Comparison of ENCODE assay signal across 8 cellular contexts in the genomic region with DNA sequence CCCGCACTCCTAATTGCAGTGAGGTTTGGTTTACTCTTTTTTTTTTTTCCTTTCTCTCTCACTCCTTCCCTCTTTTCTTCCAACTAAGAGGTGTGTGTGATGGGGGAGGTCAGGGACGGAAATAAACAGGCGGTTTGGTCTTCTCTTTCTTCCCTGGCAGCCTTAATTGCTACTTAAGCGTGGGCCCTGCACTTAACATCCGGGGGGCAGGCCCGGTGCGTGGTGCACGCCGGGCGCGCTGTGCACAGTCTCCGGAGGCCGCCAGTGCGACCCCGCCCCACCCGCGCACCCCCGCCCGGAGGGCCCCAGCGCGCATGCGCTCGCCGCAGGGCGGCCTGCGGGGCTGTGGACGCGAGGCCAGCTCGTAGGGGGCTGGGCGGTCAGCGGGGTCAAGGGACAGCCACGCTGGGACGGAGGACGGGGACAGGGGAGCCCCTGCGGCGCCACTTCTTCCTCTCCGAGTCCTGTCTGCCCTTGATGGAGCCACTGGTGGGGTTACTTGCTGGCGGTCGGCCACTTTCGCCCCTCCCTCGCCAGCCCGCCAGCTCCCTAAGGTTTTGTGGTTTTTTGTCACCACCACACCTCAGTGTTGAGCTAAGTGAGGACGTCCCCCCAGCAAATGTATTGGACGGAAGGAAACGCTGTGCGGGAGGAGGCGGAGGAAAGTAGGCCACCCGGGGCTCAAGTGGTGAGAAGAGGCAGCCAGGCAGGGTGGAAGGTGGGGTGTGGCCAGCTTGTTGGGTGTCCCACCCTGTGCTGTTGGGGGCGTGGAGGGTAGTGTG.
DNase-seq lines count a peak whose midpoint lies in the region; ATAC-seq and TF ChIP-seq lines count a peak whose summit lies in the region.

No MANE protein-coding gene starts in this region.

- ATAC-seq in GM21367 (IDR thresholded peaks at IDR 0.05; ENCODE audit: unreplicated experiment) (peak; percentile 52), activated B cell treated with CpG ODN at 0.5 μM for 24 hours (ENCODE audit: low read depth) (peak; percentile 94), left lung (peak; percentile 96)

- H3K9ac ChIP-seq in BLaER1: peak overlapping the region; percentile 65

- H3K4me3 ChIP-seq in BLaER1 (peak overlapping the region; percentile 65), left lung (peak overlapping the region; percentile 28 to 37)

- CTCF ChIA-PET in activated B cell treated with CpG ODN at 0.5 μM for 24 hours (lab: Charles Lee): interaction anchor here (1.9 kb wide), 1 partner anchor 325 kb away, joined by 6 read pairs; no protein-coding TSS in a partner anchor

- no peaks in the 10 kb centered on the region for H3K36me3 Mint-ChIP-seq in activated B cell treated with CpG ODN at 0.5 μM for 24 hours (ENCODE audit: low read depth)

- H3K4me1 Mint-ChIP-seq in activated B cell treated with CpG ODN at 0.5 μM for 24 hours: peaks cover 54% of the 10 kb centered on the region

- TF ChIP-seq CTCF in activated B cell treated with CpG ODN at 0.5 μM for 24 hours (IDR thresholded peaks at IDR 0.05): no peak
- TF ChIP-seq CTCF in left lung (IDR thresholded peaks at IDR 0.05): no peak

- no peaks in the 10 kb centered on the region for H4K20me1 ChIP-seq in BLaER1

- H3K36me3 ChIP-seq in BLaER1 (no peaks in the 10 kb centered on the region), left lung (no peaks in the 10 kb centered on the region)

- H3K27me3 ChIP-seq in BLaER1: no peaks in the 10 kb centered on the region
- H3K27me3 ChIP-seq in left lung: peaks cover 0 to 32% of the 10 kb centered on the region in 2 donors

- H3K27ac ChIP-seq in BLaER1: peak overlapping the region; percentile 73
- peak overlapping the region; percentile 39 to 65 for H3K27ac ChIP-seq in left lung

- H3K4me1 ChIP-seq in BLaER1 (peaks cover 77% of the 10 kb centered on the region), left lung (peaks cover 0 to 14% of the 10 kb centered on the region in 2 donors)

- H3K27ac Mint-ChIP-seq in activated B cell treated with CpG ODN at 0.5 μM for 24 hours: peak overlapping the region; percentile 90

- POLR2A ChIA-PET in activated B cell treated with CpG ODN at 0.5 μM for 24 hours (lab: Charles Lee): interaction anchor here (0.7 to 2.1 kb wide), 4 partner anchors 121 to 914 kb away, joined by 3 to 6 read pairs (median 5); a partner anchor contains a TSS

- H3K9me3 ChIP-seq in BLaER1: peaks cover 3% of the 10 kb centered on the region; the same call in 1 of the 2 replicates
- no peaks in the 10 kb centered on the region for H3K9me3 ChIP-seq in left lung

- peak overlapping the region; percentile 85 for H3K4me3 Mint-ChIP-seq in activated B cell treated with CpG ODN at 0.5 μM for 24 hours

- peaks cover 2% of the 10 kb centered on the region for H3K27me3 Mint-ChIP-seq in activated B cell treated with CpG ODN at 0.5 μM for 24 hours

- DNase-seq in NCI-H1436 (lab: John Stamatoyannopoulos, UW): peak; percentile 95
- peak; percentile 82 for DNase-seq in activated B cell treated with CpG ODN at 0.5 μM for 24 hours
- peak; percentile 77 for DNase-seq in central memory CD4-positive, alpha-beta T cell
- peak; percentile 61 to 88 for DNase-seq in left lung
- DNase-seq in stimulated activated CD4-positive, alpha-beta T cell treated with anti-CD3 and anti-CD28 coated beads, Interleukin-4, amount 100 ng/mL, for 4 hours: peak; percentile 76 to 77
- DNase-seq in D341Med (ENCODE audit: low spot score): no peak

- intact Hi-C loops in activated B cell treated with CpG ODN at 0.5 μM for 24 hours (cut with micrococcal nuclease): loop anchor here (1.0 to 5.0 kb wide), 4 partner anchors 120 to 236 kb away; a partner anchor contains a TSS
- intact Hi-C loops in left lung (cut with DNase I): no loop called here

- peak overlapping the region; percentile 95 for H3K4me2 ChIP-seq in BLaER1

- peaks cover 2% of the 10 kb centered on the region for H3K9me3 Mint-ChIP-seq in activated B cell treated with CpG ODN at 0.5 μM for 24 hours
